ENCODE assay signal across 9 cellular contexts in genomic region chr4:113146876-113147358, GRCh38.
DNase-seq lines count a peak whose midpoint lies in the region; ATAC-seq, FAIRE-seq and TF ChIP-seq lines count a peak whose summit lies in the region.
"Had no signal": no experiment of that assay in that cellular context is flagged by ENCODE, and none has a peak within 500 bp of the region (broad histone marks: within the 10 kb centered on the region; RNA-seq: fewer than 3 reads in every experiment).

No MANE protein-coding gene starts in this region.

- ATAC-seq in activated CD8-positive, alpha-beta memory T cell treated with anti-CD3 and anti-CD28 coated beads, Interleukin-2, amount 10 ng/mL, durations not matched to agents 7 days and 5 days = peak; percentile 84
- peak; percentile 83 for ATAC-seq in HG03103 (IDR thresholded peaks at IDR 0.05; ENCODE audit: low read depth, unreplicated experiment)
- peak; percentile 39 for ATAC-seq in memory B cell (ENCODE audit: low read depth)

- H3K9me3 ChIP-seq in astrocyte (ENCODE audit: insufficient read depth, low read depth, low read length) = no peaks in the 10 kb centered on the region

- H3K27ac Mint-ChIP-seq in activated CD8-positive, alpha-beta memory T cell treated with anti-CD3 and anti-CD28 coated beads, Interleukin-2, amount 10 ng/mL, durations not matched to agents 7 days and 5 days = peak overlapping the region; percentile 77
- H3K27ac Mint-ChIP-seq in astrocyte (ENCODE audit: unreplicated experiment) (peak overlapping the region; percentile 88), memory B cell (peak overlapping the region; percentile 76)

- H3K27me3 Mint-ChIP-seq in activated CD8-positive, alpha-beta memory T cell treated with anti-CD3 and anti-CD28 coated beads, Interleukin-2, amount 10 ng/mL, durations not matched to agents 7 days and 5 days = no peaks in the 10 kb centered on the region
- H3K27me3 Mint-ChIP-seq in astrocyte (ENCODE audit: low read depth, unreplicated experiment) = no peaks in the 10 kb centered on the region
- H3K27me3 Mint-ChIP-seq in memory B cell = peaks cover 2% of the 10 kb centered on the region

- TF ChIP-seq CTCF in astrocyte (IDR thresholded peaks at IDR 0.05; ENCODE audit: insufficient read depth, low read depth, low read length) = no peak

- H3K9ac ChIP-seq in astrocyte (ENCODE audit: low read length) = peak overlapping the region; percentile 45

- H3K27me3 ChIP-seq in astrocyte (ENCODE audit: insufficient read depth, low read length) = no peaks in the 10 kb centered on the region

- H3K36me3 Mint-ChIP-seq in activated CD8-positive, alpha-beta memory T cell treated with anti-CD3 and anti-CD28 coated beads, Interleukin-2, amount 10 ng/mL, durations not matched to agents 7 days and 5 days = no peaks in the 10 kb centered on the region
- H3K36me3 Mint-ChIP-seq in astrocyte (ENCODE audit: low read depth, unreplicated experiment) (peaks cover 2% of the 10 kb centered on the region), memory B cell (peaks cover 2% of the 10 kb centered on the region)

- DNase-seq in activated CD8-positive, alpha-beta memory T cell treated with anti-CD3 and anti-CD28 coated beads, Interleukin-2, amount 10 ng/mL, durations not matched to agents 7 days and 5 days = no peak
- no peak for DNase-seq in activated CD8-positive, alpha-beta memory T cell treated with anti-CD3 and anti-CD28 coated beads for 24 hours
- DNase-seq in astrocyte (ENCODE audit: low read depth) (no peak), memory B cell (ENCODE audit: low spot score in 2 of 2) (no peak), NCI-H1105 (lab: John Stamatoyannopoulos, UW) (no peak), NCI-H526 treated with DMSO at 0.1 percent for 48 hours (lab: John Stamatoyannopoulos, UW) (no peak)
- no peak for DNase-seq in activated CD4-positive, alpha-beta T cell treated with anti-CD3 and anti-CD28 coated beads, Interleukin-2, amount 50 U/mL, for 48 hours

- H3K9me3 Mint-ChIP-seq in activated CD8-positive, alpha-beta memory T cell treated with anti-CD3 and anti-CD28 coated beads, Interleukin-2, amount 10 ng/mL, durations not matched to agents 7 days and 5 days (ENCODE audit: low read depth) = no peaks in the 10 kb centered on the region
- H3K9me3 Mint-ChIP-seq in astrocyte (ENCODE audit: unreplicated experiment) (no peaks in the 10 kb centered on the region), memory B cell (no peaks in the 10 kb centered on the region)

- H3K36me3 ChIP-seq in astrocyte (ENCODE audit: insufficient read depth, low read length) = no peaks in the 10 kb centered on the region

- peak overlapping the region; percentile 68 for H2AFZ ChIP-seq in astrocyte (ENCODE audit: low read depth, low read length)

- peak; percentile 34 for FAIRE-seq in astrocyte (lab: Jason Lieb, UNC)

- H3K4me3 ChIP-seq in astrocyte (ENCODE audit: insufficient read depth, low read depth, low read length) = peak overlapping the region; percentile 35

- peaks cover 9% of the 10 kb centered on the region for H3K4me1 ChIP-seq in astrocyte (ENCODE audit: insufficient read depth, low read length)

- H3K4me2 ChIP-seq in astrocyte (ENCODE audit: low read length) = peak overlapping the region; percentile 76

- H3K79me2 ChIP-seq in astrocyte (ENCODE audit: insufficient read depth, low read length) = no peaks in the 10 kb centered on the region

- H3K27ac ChIP-seq in astrocyte (ENCODE audit: low read depth, low read length) = no peak overlapping the region
- H3K27ac ChIP-seq: C4-2B had no signal

- H4K20me1 ChIP-seq in astrocyte (ENCODE audit: insufficient read depth, low read length) = no peaks in the 10 kb centered on the region

- CTCF ChIA-PET in activated CD8-positive, alpha-beta memory T cell treated with anti-CD3 and anti-CD28 coated beads, Interleukin-2, amount 10 ng/mL, durations not matched to agents 7 days and 5 days (lab: Charles Lee) = no interaction called here

- H3K4me3 Mint-ChIP-seq in activated CD8-positive, alpha-beta memory T cell treated with anti-CD3 and anti-CD28 coated beads, Interleukin-2, amount 10 ng/mL, durations not matched to agents 7 days and 5 days = peak overlapping the region; percentile 64
- H3K4me3 Mint-ChIP-seq in astrocyte (ENCODE audit: unreplicated experiment) = peak overlapping the region; percentile 40
- H3K4me3 Mint-ChIP-seq in memory B cell = peak overlapping the region; percentile 90

- peaks cover 14% of the 10 kb centered on the region for H3K4me1 Mint-ChIP-seq in activated CD8-positive, alpha-beta memory T cell treated with anti-CD3 and anti-CD28 coated beads, Interleukin-2, amount 10 ng/mL, durations not matched to agents 7 days and 5 days
- H3K4me1 Mint-ChIP-seq in astrocyte (ENCODE audit: low read depth, unreplicated experiment) = peaks cover 36% of the 10 kb centered on the region
- H3K4me1 Mint-ChIP-seq in memory B cell = peaks cover 4% of the 10 kb centered on the region

Comparison
In these comparisons a context has a peak if more than half of its experiments do, and no peak if none do; other contexts are left out.
1. H3K4me3 Mint-ChIP-seq: peak in every context shown above with its lines; median percentile 90 in memory B cell; 64 in activated CD8-positive, alpha-beta memory T cell treated with anti-CD3 and anti-CD28 coated beads, Interleukin-2, amount 10 ng/mL, durations not matched to agents 7 days and 5 days; 40 in astrocyte.